21 cellular contexts compared by ENCODE assay signal in genomic region chr13:30934381-30934780, GRCh38. TPM values are rescaled to one million over a fixed set of nuclear protein-coding genes. Genes with fewer than 3 reads are reported as not detected.
DNase-seq lines count a peak whose midpoint lies in the region; ATAC-seq, FAIRE-seq and TF ChIP-seq lines count a peak whose summit lies in the region.
"Had no signal": no experiment of that assay in that cellular context is flagged by ENCODE, and none has a peak within 500 bp of the region (broad histone marks: within the 10 kb centered on the region; RNA-seq: fewer than 3 reads in every experiment).

No MANE protein-coding gene starts in this region.

- TF ChIP-seq RAD21 in H1 (IDR thresholded peaks at IDR 0.05 in 1 of 2, conservative IDR thresholded peaks at IDR 0.05 in 1 of 2; ENCODE audit: low read depth in 2 of 2, low read length in 2 of 2) = peak; percentile 28 to 53; a peak in 3 of 4 replicates

- no peak for TF ChIP-seq POLR2A in H1 (IDR thresholded peaks at IDR 0.05; ENCODE audit: control extremely low read depth in 1 of 2, low read depth in 2 of 2, low read length in 2 of 2)
- no peak for TF ChIP-seq POLR2A in vagina (IDR thresholded peaks at IDR 0.05)

- DNase-seq in NCI-H524 treated with DMSO at 0.1 percent for 48 hours (lab: John Stamatoyannopoulos, UW) = peak; percentile 8
- DNase-seq in H1 (ENCODE audit: low read depth in 1 of 2, low spot score in 2 of 2) = no peak
- DNase-seq in neural progenitor cell (ENCODE audit: low spot score) = peak; percentile 48
- DNase-seq in vagina (ENCODE audit: extremely low spot score in 2 of 2) = no peak
- DNase-seq in UCSD-AML1 (lab: John Stamatoyannopoulos, UW; ENCODE audit: unreplicated experiment) = no peak
- no peak for DNase-seq in head of caudate nucleus
- DNase-seq: activated CD4-positive, alpha-beta T cell treated with anti-CD3 and anti-CD28 coated beads, Interleukin-2, amount 50 U/mL, for 1 hour; activated naive CD8-positive, alpha-beta T cell treated with anti-CD3 and anti-CD28 coated beads, Interleukin-2, amount 10 ng/mL, durations not matched to agents 7 days and 5 days; activated T-cell treated with anti-CD3 and anti-CD28 coated beads, Interleukin-2, amount 50 U/mL, for 1 hour; central memory CD4-positive, alpha-beta T cell; left cardiac atrium; MM.1S; NCI-H2081 treated with DMSO at 0.1 percent for 48 hours; NCI-H82; Right ventricle myocardium superior; stimulated activated naive CD8-positive, alpha-beta T cell treated with anti-CD3 and anti-CD28 coated beads, Interleukin-15, amount 100 ng/mL, for 72 hours; T1000 had no signal

- no peak overlapping the region for H4K8ac ChIP-seq in H1 (ENCODE audit: extremely low read depth, insufficient read depth, low read length)

- no peak overlapping the region for H3K4me3 ChIP-seq in GM12875 (ENCODE audit: low read depth, low read length)
- no peak overlapping the region for H3K4me3 ChIP-seq in H1 (ENCODE audit: extremely low read depth in 1 of 4, insufficient read depth in 2 of 4, low read depth in 3 of 4, low read length in 4 of 4)
- H3K4me3 ChIP-seq in neural progenitor cell = no peak overlapping the region
- no peak overlapping the region for H3K4me3 ChIP-seq in vagina

- ATAC-seq in HG03039 (IDR thresholded peaks at IDR 0.05; ENCODE audit: unreplicated experiment) = no peak
- ATAC-seq: left cardiac atrium; stimulated activated naive CD8-positive, alpha-beta T cell treated with anti-CD3 and anti-CD28 coated beads, Interleukin-15, amount 100 ng/mL, for 72 hours had no signal

- H3F3A ChIP-seq in neural progenitor cell (ENCODE audit: low read depth) = no peaks in the 10 kb centered on the region

- CTCF ChIA-PET in H1 (lab: Charles Lee; ENCODE audit: partially characterized antibody) = interaction anchor here (0.7 to 4.6 kb wide), 23 partner anchors 12 to 139 kb away, joined by 3 to 22 read pairs (median 4); no protein-coding TSS in a partner anchor

- H3K27ac ChIP-seq in H1 (ENCODE audit: low read depth, low read length) = no peak overlapping the region
- no peak overlapping the region for H3K27ac ChIP-seq in neural progenitor cell
- H3K27ac ChIP-seq in vagina = no peak overlapping the region
- H3K27ac ChIP-seq: C4-2B had no signal

- peak overlapping the region; percentile 60; the same call in 1 of the 2 replicates for H2AFZ ChIP-seq in H1 (ENCODE audit: low read length)
- peak overlapping the region; percentile 40 for H2AFZ ChIP-seq in neural progenitor cell (replicated peaks)

- H3K27me3 ChIP-seq in H1 (replicated peaks in 1 of 4; ENCODE audit: control insufficient read depth in 3 of 4, extremely low read depth in 1 of 4, insufficient read depth in 3 of 4, low read length in 3 of 4) (peaks cover 2 to 9% (median 6%) of the 10 kb centered on the region in 4 experiments), neural progenitor cell (peaks cover 36% of the 10 kb centered on the region), vagina (no peaks in the 10 kb centered on the region)

- no peak overlapping the region for H3K56ac ChIP-seq in H1 (replicated peaks; ENCODE audit: insufficient read length, low read depth, low read length)

- WGBS in H1 (ENCODE audit: extremely low coverage in 1 of 2, insufficient coverage in 1 of 2, insufficient read length in 1 of 2, insufficient replicate concordance in 2 of 2, low coverage in 1 of 2, low lambda C conversion rate in 2 of 2, missing lambda C conversion rate in 1 of 2), 2 experiments = 74% methylated on average over 6 of the region's 6 CpGs; no CpG with 5 or more reads in 1 of the 2 experiments

- H3K9me3 ChIP-seq in H1 (ENCODE audit: insufficient read depth in 2 of 2, low read depth in 1 of 2, low read length in 1 of 2) (no peaks in the 10 kb centered on the region), neural progenitor cell (ENCODE audit: low read depth) (no peaks in the 10 kb centered on the region), vagina (no peaks in the 10 kb centered on the region)

- peaks cover 9% of the 10 kb centered on the region for H3K9me3 Mint-ChIP-seq in neural progenitor cell
- H3K9me3 Mint-ChIP-seq: activated naive CD8-positive, alpha-beta T cell treated with anti-CD3 and anti-CD28 coated beads, Interleukin-2, amount 10 ng/mL, durations not matched to agents 7 days and 5 days had no signal

- H3K79me2 ChIP-seq in H1 (ENCODE audit: control insufficient read depth in 1 of 2, insufficient read depth in 2 of 2, low read length in 2 of 2) = no peaks in the 10 kb centered on the region
- H3K79me2 ChIP-seq in neural progenitor cell (ENCODE audit: low read depth) = no peaks in the 10 kb centered on the region

- no peak overlapping the region for H4K5ac ChIP-seq in H1 (ENCODE audit: insufficient read length, low read depth, low read length)

- peaks cover 5% of the 10 kb centered on the region for H3K27me3 Mint-ChIP-seq in neural progenitor cell (ENCODE audit: insufficient read depth, low read depth)

- H2BK20ac ChIP-seq in H1 (ENCODE audit: low read length) = no peak overlapping the region

- no peak overlapping the region for H2BK12ac ChIP-seq in H1 (ENCODE audit: low read depth, low read length)

- no peaks in the 10 kb centered on the region for H3K36me3 ChIP-seq in H1 (ENCODE audit: control insufficient read depth in 2 of 4, insufficient read depth in 4 of 4, low read length in 3 of 4)
- no peaks in the 10 kb centered on the region for H3K36me3 ChIP-seq in neural progenitor cell
- H3K36me3 ChIP-seq in vagina = no peaks in the 10 kb centered on the region

- TF ChIP-seq CTCF in GM12875 (IDR thresholded peaks at IDR 0.05; ENCODE audit: borderline replicate concordance, insufficient read depth, low read depth, low read length) (0 out of 2 replicates have a peak, but pooled peaks have one; percentile 5), H1 (IDR thresholded peaks at IDR 0.05; ENCODE audit: control extremely low read depth in 1 of 3, insufficient read depth in 1 of 3, low read depth in 1 of 3, low read length in 3 of 3) (peak; percentile 53 to 73 (median 61)), neural progenitor cell (IDR thresholded peaks at IDR 0.05) (peak; percentile 40), vagina (IDR thresholded peaks at IDR 0.05) (no peak)

- H3K23me2 ChIP-seq in H1 (ENCODE audit: low read depth, low read length) = peaks cover 4% of the 10 kb centered on the region; the same call in 1 of the 2 replicates

- no peak overlapping the region for H3K14ac ChIP-seq in H1 (ENCODE audit: insufficient read length)

- no peak overlapping the region for H2AK5ac ChIP-seq in H1 (ENCODE audit: low read depth, low read length)

- no peak for TF ChIP-seq EP300 in H1 (IDR thresholded peaks at IDR 0.05; ENCODE audit: borderline replicate concordance in 1 of 2, low read depth in 2 of 2, low read length in 2 of 2)

- H4K20me1 ChIP-seq in H1 (replicated peaks in 1 of 2; ENCODE audit: control insufficient read depth in 1 of 2, insufficient read depth in 2 of 2, low read length in 2 of 2) (no peaks in the 10 kb centered on the region), neural progenitor cell (ENCODE audit: low read depth) (no peaks in the 10 kb centered on the region)

- no peak overlapping the region for H2BK15ac ChIP-seq in H1 (ENCODE audit: low read length)

- peaks cover 19% of the 10 kb centered on the region for H3K4me1 Mint-ChIP-seq in neural progenitor cell
- H3K4me1 Mint-ChIP-seq: activated naive CD8-positive, alpha-beta T cell treated with anti-CD3 and anti-CD28 coated beads, Interleukin-2, amount 10 ng/mL, durations not matched to agents 7 days and 5 days; stimulated activated naive CD8-positive, alpha-beta T cell treated with anti-CD3 and anti-CD28 coated beads, Interleukin-15, amount 100 ng/mL, for 72 hours had no signal

- no peak overlapping the region for H2BK120ac ChIP-seq in H1 (replicated peaks; ENCODE audit: low read depth, low read length)

- H3K18ac ChIP-seq in H1 (ENCODE audit: extremely low read depth, low read length) = no peak overlapping the region

- H3K36me3 Mint-ChIP-seq in neural progenitor cell = no peaks in the 10 kb centered on the region
- H3K36me3 Mint-ChIP-seq: activated naive CD8-positive, alpha-beta T cell treated with anti-CD3 and anti-CD28 coated beads, Interleukin-2, amount 10 ng/mL, durations not matched to agents 7 days and 5 days had no signal

- intact Hi-C loops in vagina (cut with DNase I) (no loop called here), head of caudate nucleus (cut with DNase I) (no loop called here)

- H3K4me1 ChIP-seq in H1 (replicated peaks in 1 of 4; ENCODE audit: control insufficient read depth in 3 of 4, insufficient read depth in 4 of 4, low read length in 3 of 4) (peaks cover 0 to 3% (median 3%) of the 10 kb centered on the region in 4 experiments; a peak in 3 of 7 replicates), neural progenitor cell (peaks cover 14% of the 10 kb centered on the region), vagina (no peaks in the 10 kb centered on the region)

- H2BK5ac ChIP-seq in H1 (ENCODE audit: low read depth, low read length) = no peak overlapping the region

- H4K91ac ChIP-seq in H1 (replicated peaks; ENCODE audit: insufficient read length, low read length) = no peak overlapping the region

- H3K4me2 ChIP-seq in H1 (ENCODE audit: insufficient read depth in 1 of 2, low read depth in 2 of 2, low read length in 2 of 2) (no peak overlapping the region), neural progenitor cell (no peak overlapping the region)

- POLR2A ChIA-PET in H1 (lab: Charles Lee; ENCODE audit: partially characterized antibody) = no interaction called here

- peak; percentile 76 for FAIRE-seq in H1 (lab: Jason Lieb, UNC)
- FAIRE-seq: endometrium had no signal

- no peak overlapping the region for H3K4ac ChIP-seq in H1 (replicated peaks; ENCODE audit: insufficient read length, low read depth, low read length)

- no peak overlapping the region for H3K23ac ChIP-seq in H1 (ENCODE audit: insufficient read length)

- no peak overlapping the region for H3K27ac Mint-ChIP-seq in neural progenitor cell
- H3K27ac Mint-ChIP-seq: activated naive CD8-positive, alpha-beta T cell treated with anti-CD3 and anti-CD28 coated beads, Interleukin-2, amount 10 ng/mL, durations not matched to agents 7 days and 5 days; stimulated activated naive CD8-positive, alpha-beta T cell treated with anti-CD3 and anti-CD28 coated beads, Interleukin-15, amount 100 ng/mL, for 72 hours had no signal

- H3K79me1 ChIP-seq in H1 (ENCODE audit: low read depth, low read length) = no peaks in the 10 kb centered on the region

- H3K9ac ChIP-seq in H1 (replicated peaks in 1 of 4; ENCODE audit: extremely low read depth in 1 of 4, low read depth in 3 of 4, low read length in 3 of 4) (no peak overlapping the region), neural progenitor cell (no peak overlapping the region)

- no peak overlapping the region for H3K4me3 Mint-ChIP-seq in neural progenitor cell
- H3K4me3 Mint-ChIP-seq: activated naive CD8-positive, alpha-beta T cell treated with anti-CD3 and anti-CD28 coated beads, Interleukin-2, amount 10 ng/mL, durations not matched to agents 7 days and 5 days; stimulated activated naive CD8-positive, alpha-beta T cell treated with anti-CD3 and anti-CD28 coated beads, Interleukin-15, amount 100 ng/mL, for 72 hours had no signal

RNA-seq across cellular contexts. Expression of gene TEX26, which starts 1.9 kb away (rescaled TPM):
- total RNA-seq in H1 (2021; fragmentation: NEBNext Ultra II Directional; extraction: Animal tissue kit (Norgen Biotek cat#: 25700)) = not detected in 2 replicates
- polyA plus RNA-seq in H1 (2011; rRNA removed) = not detected in 2 replicates
- polyA plus RNA-seq in H1 (2011; cell fraction: cytosol; rRNA removed) = not detected
- not detected for polyA plus RNA-seq in H1 (2011; cell fraction: nucleus; rRNA removed)
- not detected in 4 replicates for polyA plus RNA-seq in H1 (2012, experiment 1 of 2)
- not detected for polyA plus RNA-seq in H1 (2012, experiment 2 of 2)
- not detected for polyA plus RNA-seq in H1 (2013, experiment 1 of 2)
- polyA plus RNA-seq in H1 (2013, experiment 2 of 2) = not detected
- not detected in 2 replicates for polyA minus RNA-seq in H1 (2011; rRNA and poly(A)+ RNA removed)
- polyA minus RNA-seq in H1 (2011; cell fraction: cytosol; rRNA and poly(A)+ RNA removed) = not detected
- not detected for polyA minus RNA-seq in H1 (2011; cell fraction: nucleus; rRNA and poly(A)+ RNA removed)
- total RNA-seq in neural progenitor cell (ENCODE audit: low replicate concordance) (not detected in 2 replicates), vagina (not detected)
- total RNA-seq: activated naive CD8-positive, alpha-beta T cell treated with anti-CD3 and anti-CD28 coated beads, Interleukin-2, amount 10 ng/mL, durations not matched to agents 7 days and 5 days; Right ventricle myocardium superior had no signal

RNA-seq across cellular contexts. Expression of gene MEDAG, which starts 28.3 kb away (rescaled TPM):
- total RNA-seq in H1 (2021; fragmentation: NEBNext Ultra II Directional; extraction: Animal tissue kit (Norgen Biotek cat#: 25700)) = 1.6 and 2.1 TPM in 2 replicates
- 2.4 and 3.1 TPM in 2 replicates for polyA plus RNA-seq in H1 (2011; rRNA removed)
- 3.1 TPM for polyA plus RNA-seq in H1 (2011; cell fraction: cytosol; rRNA removed)
- polyA plus RNA-seq in H1 (2011; cell fraction: nucleus; rRNA removed) = 1.7 TPM
- polyA plus RNA-seq in H1 (2012, experiment 1 of 2) = 2.0 to 3.1 TPM (median 2.5 TPM) in 4 replicates
- polyA plus RNA-seq in H1 (2012, experiment 2 of 2) = 0.75 TPM
- 1.2 TPM for polyA plus RNA-seq in H1 (2013, experiment 1 of 2)
- polyA plus RNA-seq in H1 (2013, experiment 2 of 2) = 1.6 TPM
- polyA minus RNA-seq in H1 (2011; rRNA and poly(A)+ RNA removed) = 1.8 TPM in 2 replicates
- 1.2 TPM for polyA minus RNA-seq in H1 (2011; cell fraction: cytosol; rRNA and poly(A)+ RNA removed)
- polyA minus RNA-seq in H1 (2011; cell fraction: nucleus; rRNA and poly(A)+ RNA removed) = 1.4 TPM
- 0.06 TPM in 1 of 2 replicates, not detected in the other for total RNA-seq in neural progenitor cell (ENCODE audit: low replicate concordance)
- 46.4 TPM for total RNA-seq in vagina
- total RNA-seq: activated naive CD8-positive, alpha-beta T cell treated with anti-CD3 and anti-CD28 coated beads, Interleukin-2, amount 10 ng/mL, durations not matched to agents 7 days and 5 days had no signal

Comparison
In these comparisons a context has a peak if more than half of its experiments do, and no peak if none do; other contexts are left out.
1. CTCF ChIP-seq: peak in GM12875 (single experiment), H1 (3 of 3) and neural progenitor cell (single experiment); none in vagina (0 of 3).
2. DNase-seq: peak in NCI-H524 treated with DMSO at 0.1 percent for 48 hours (single experiment) and neural progenitor cell (single experiment); none in H1 (0 of 2), vagina (0 of 2), UCSD-AML1 (single experiment) and head of caudate nucleus (0 of 42).
3. RNA of gene MEDAG, which starts 28.3 kb away (total RNA-seq): 46.4 TPM in vagina (single experiment); 1.6 to 2.1 TPM in H1 and 0.06 TPM in neural progenitor cell; every median in the first group is over 10 times any median in the second.